Comparison of ENCODE assay signal across 12 cellular contexts in the genomic region with DNA sequence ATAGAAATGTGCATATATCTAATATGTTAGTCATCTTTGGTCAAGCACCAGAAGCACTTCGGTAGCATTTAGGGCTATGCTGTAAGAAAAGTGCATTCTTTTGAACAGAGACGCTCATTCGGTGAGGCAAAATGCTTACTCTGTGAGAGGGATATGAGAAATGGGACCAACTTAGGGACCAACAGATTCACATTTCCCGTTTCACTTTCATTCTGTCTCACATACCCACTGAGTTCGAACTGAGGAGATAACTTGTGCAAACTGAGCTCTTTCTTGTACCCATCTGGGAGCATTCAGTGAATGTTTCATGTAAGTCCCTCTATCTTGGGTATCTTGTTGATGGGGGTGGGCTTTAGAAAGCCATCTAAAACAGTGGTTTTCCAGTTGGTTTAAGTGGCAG.
DNase-seq lines count a peak whose midpoint lies in the region; ATAC-seq and TF ChIP-seq lines count a peak whose summit lies in the region.
"Had no signal": no experiment of that assay in that cellular context is flagged by ENCODE, and none has a peak within 500 bp of the region (broad histone marks: within the 10 kb centered on the region; RNA-seq: fewer than 3 reads in every experiment).

No MANE protein-coding gene starts in this region.

- intact Hi-C loops in OCI-LY7 (cut with micrococcal nuclease; ENCODE audit: unreplicated experiment), result no loop called here

- H3K79me2 ChIP-seq in OCI-LY7 (ENCODE audit: insufficient read depth, low read depth, low read length), result no peaks in the 10 kb centered on the region

- no peaks in the 10 kb centered on the region for H3K4me1 ChIP-seq in OCI-LY7 (ENCODE audit: insufficient read depth, low read length, poor library complexity, severe bottlenecking)

- no peaks in the 10 kb centered on the region for H3K9me3 ChIP-seq in OCI-LY7 (ENCODE audit: low read length)

- ATAC-seq in GM18502 (IDR thresholded peaks at IDR 0.05; ENCODE audit: poor library complexity, unreplicated experiment) (peak; percentile 86), GM21381 (IDR thresholded peaks at IDR 0.05; ENCODE audit: unreplicated experiment) (peak; percentile 58), HG03060 (IDR thresholded peaks at IDR 0.05; ENCODE audit: low read depth, unreplicated experiment) (peak; percentile 95)

- no peak overlapping the region for H2AFZ ChIP-seq in OCI-LY7 (ENCODE audit: low read length)

- no peak for TF ChIP-seq CTCF in OCI-LY7 (conservative IDR thresholded peaks at IDR 0.05; ENCODE audit: low read length)

- no peak overlapping the region for H3K4me2 ChIP-seq in OCI-LY7 (ENCODE audit: low read length)

- H3K4me3 ChIP-seq in OCI-LY7 (ENCODE audit: low read depth, low read length, poor library complexity, severe bottlenecking), result no peak overlapping the region

- H3K9me2 ChIP-seq in OCI-LY7 (ENCODE audit: insufficient read depth, low read length), result no peaks in the 10 kb centered on the region

- H3K36me3 ChIP-seq in OCI-LY7 (ENCODE audit: insufficient read depth, low read length), result no peaks in the 10 kb centered on the region

- DNase-seq in OCI-LY7 (ENCODE audit: low spot score), result peak; percentile 2
- no peak for DNase-seq in AG20443 (ENCODE audit: low spot score)
- DNase-seq in RKO (ENCODE audit: low spot score), result no peak
- no peak for DNase-seq in midbrain (lab: John Stamatoyannopoulos, UW)
- no peak for DNase-seq in AG08396 (ENCODE audit: low spot score)
- DNase-seq: C1 segment of cervical spinal cord, dermis blood vessel endothelial cell, HCEC 1CT, NCI-H2029 had no signal

- BruUV-seq in OCI-LY7 (replicated peaks; lab: Mats Ljungman, UMichigan), result no TSS peak

- CTCF ChIA-PET in OCI-LY7 (lab: Charles Lee; ENCODE audit: unreplicated experiment), result no interaction called here

- H3K27ac ChIP-seq in OCI-LY7 (ENCODE audit: low read depth, low read length, poor library complexity, severe bottlenecking), result no peak overlapping the region

- POLR2A ChIA-PET in OCI-LY7 (lab: Charles Lee), result interaction anchor here (1.4 kb wide), 1 partner anchor 13 kb away, joined by 4 read pairs; no protein-coding TSS in a partner anchor

- H4K20me1 ChIP-seq in OCI-LY7 (ENCODE audit: insufficient read depth, low read length), result no peaks in the 10 kb centered on the region
